Comparison of ENCODE assay signal across 7 cellular contexts in the genomic region with DNA sequence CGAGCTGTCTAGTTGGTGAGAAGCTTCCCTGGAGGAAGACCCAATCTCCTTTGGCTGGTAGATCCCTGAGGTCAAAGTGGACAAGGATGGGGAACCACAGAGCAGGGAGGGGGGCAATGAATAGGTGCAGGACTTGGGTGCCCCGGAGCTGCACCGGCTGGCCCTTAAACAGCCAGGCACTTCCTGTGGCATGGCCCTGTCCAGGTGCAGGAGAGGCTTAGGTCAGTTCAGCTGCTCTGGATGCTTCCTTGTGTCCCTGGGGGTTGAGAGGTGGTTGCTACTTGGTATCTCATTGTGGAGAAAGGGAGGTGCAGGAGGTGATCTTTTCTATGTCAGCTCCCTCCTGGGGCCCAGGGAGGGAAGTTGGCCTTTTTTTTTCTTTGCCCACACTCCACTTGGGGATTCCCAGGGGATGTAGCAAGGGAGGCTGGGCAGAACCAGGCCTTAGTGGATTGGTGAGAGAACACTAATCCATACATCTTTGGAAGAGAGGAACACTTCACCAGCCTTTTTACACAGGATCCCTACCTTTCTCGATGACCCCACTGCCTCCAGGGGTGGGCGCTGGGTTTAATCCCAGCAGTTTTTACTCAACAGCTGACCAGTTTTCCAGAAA. TPM values are rescaled to one million over a fixed set of nuclear protein-coding genes. Genes with fewer than 3 reads are reported as not detected.
DNase-seq lines count a peak whose midpoint lies in the region; ATAC-seq lines count a peak whose summit lies in the region.

No MANE protein-coding gene starts in this region.

- no peaks in the 10 kb centered on the region for H3K9me3 Mint-ChIP-seq in activated T-helper 2 cell treated with anti-CD3 and anti-CD28 coated beads, Interferon-gamma antibody, Interleukin-2, Interleukin-4, amounts not matched to agents 10 μg/mL and 5 μg/mL and 100 μg/mL, durations not matched to agents 14 hours and 24 hours and 36 hours
- H3K9me3 Mint-ChIP-seq in naive thymus-derived CD4-positive, alpha-beta T cell: no peaks in the 10 kb centered on the region

- no peaks in the 10 kb centered on the region for H3K27me3 ChIP-seq in naive thymus-derived CD4-positive, alpha-beta T cell (ENCODE audit: control insufficient read depth in 2 of 2, insufficient read depth in 2 of 2, low read length in 2 of 2)

- H3K27ac ChIP-seq in naive thymus-derived CD4-positive, alpha-beta T cell (ENCODE audit: low read depth, low read length): peak overlapping the region; percentile 79

- POLR2A ChIA-PET in naive thymus-derived CD4-positive, alpha-beta T cell (lab: Charles Lee): interaction anchor here (0.7 to 1.2 kb wide), 2 partner anchors 56 to 477 kb away, joined by 4 to 8 read pairs; a partner anchor contains a TSS

- no peaks in the 10 kb centered on the region for H3K27me3 Mint-ChIP-seq in activated T-helper 2 cell treated with anti-CD3 and anti-CD28 coated beads, Interferon-gamma antibody, Interleukin-2, Interleukin-4, amounts not matched to agents 10 μg/mL and 5 μg/mL and 100 μg/mL, durations not matched to agents 14 hours and 24 hours and 36 hours (ENCODE audit: low read depth)
- H3K27me3 Mint-ChIP-seq in naive thymus-derived CD4-positive, alpha-beta T cell: no peaks in the 10 kb centered on the region

- ATAC-seq in naive thymus-derived CD4-positive, alpha-beta T cell: no peak
- ATAC-seq in GM21529 (IDR thresholded peaks at IDR 0.05; ENCODE audit: unreplicated experiment) (no peak), GM21723 (IDR thresholded peaks at IDR 0.05; ENCODE audit: unreplicated experiment) (no peak)

- peaks cover 7 to 10% of the 10 kb centered on the region in 2 donors for H3K4me1 ChIP-seq in naive thymus-derived CD4-positive, alpha-beta T cell (ENCODE audit: control insufficient read depth in 2 of 2, insufficient read depth in 2 of 2, low read length in 2 of 2)

- CTCF ChIA-PET in naive thymus-derived CD4-positive, alpha-beta T cell (lab: Charles Lee): interaction anchor here (0.6 kb wide), 1 partner anchor 42 kb away, joined by 3 read pairs; no protein-coding TSS in a partner anchor

- peak overlapping the region; percentile 85 for H3K4me3 Mint-ChIP-seq in activated T-helper 2 cell treated with anti-CD3 and anti-CD28 coated beads, Interferon-gamma antibody, Interleukin-2, Interleukin-4, amounts not matched to agents 10 μg/mL and 5 μg/mL and 100 μg/mL, durations not matched to agents 14 hours and 24 hours and 36 hours (ENCODE audit: low read depth)
- H3K4me3 Mint-ChIP-seq in naive thymus-derived CD4-positive, alpha-beta T cell: peak overlapping the region; percentile 82 to 90 (median 88)

- DNase-seq in DMS53 (lab: John Stamatoyannopoulos, UW) (peak; percentile 75), HT1080 (ENCODE audit: low read depth) (peak; percentile 15), NCI-H345 (lab: John Stamatoyannopoulos, UW) (no peak)
- no peak for DNase-seq in activated T-helper 2 cell treated with anti-CD3 and anti-CD28 coated beads, Interferon-gamma antibody, Interleukin-2, Interleukin-4, amounts not matched to agents 10 μg/mL and 5 μg/mL and 100 μg/mL, durations not matched to agents 14 hours and 24 hours and 36 hours (ENCODE audit: low spot score)
- peak in 1 of 9 donors; percentile 24 for DNase-seq in naive thymus-derived CD4-positive, alpha-beta T cell

- peak overlapping the region; percentile 19 for H3K27ac Mint-ChIP-seq in activated T-helper 2 cell treated with anti-CD3 and anti-CD28 coated beads, Interferon-gamma antibody, Interleukin-2, Interleukin-4, amounts not matched to agents 10 μg/mL and 5 μg/mL and 100 μg/mL, durations not matched to agents 14 hours and 24 hours and 36 hours
- H3K27ac Mint-ChIP-seq in naive thymus-derived CD4-positive, alpha-beta T cell: peak overlapping the region in 6 of 9 donors; percentile 32 to 87 (median 63)

- peaks cover 0 to 36% (median 3%) of the 10 kb centered on the region in 3 experiments for H3K36me3 ChIP-seq in naive thymus-derived CD4-positive, alpha-beta T cell (ENCODE audit: control insufficient read depth in 2 of 3, insufficient read depth in 3 of 3, low read length in 3 of 3)

- peaks cover 36% of the 10 kb centered on the region for H3K4me1 Mint-ChIP-seq in activated T-helper 2 cell treated with anti-CD3 and anti-CD28 coated beads, Interferon-gamma antibody, Interleukin-2, Interleukin-4, amounts not matched to agents 10 μg/mL and 5 μg/mL and 100 μg/mL, durations not matched to agents 14 hours and 24 hours and 36 hours (ENCODE audit: low read depth)
- H3K4me1 Mint-ChIP-seq in naive thymus-derived CD4-positive, alpha-beta T cell: peaks cover 7 to 40% (median 27%) of the 10 kb centered on the region in 7 donors

- peaks cover 46% of the 10 kb centered on the region for H3K36me3 Mint-ChIP-seq in activated T-helper 2 cell treated with anti-CD3 and anti-CD28 coated beads, Interferon-gamma antibody, Interleukin-2, Interleukin-4, amounts not matched to agents 10 μg/mL and 5 μg/mL and 100 μg/mL, durations not matched to agents 14 hours and 24 hours and 36 hours (ENCODE audit: low read depth)
- peaks cover 0 to 20% (median 9%) of the 10 kb centered on the region in 5 donors for H3K36me3 Mint-ChIP-seq in naive thymus-derived CD4-positive, alpha-beta T cell

- peak overlapping the region; percentile 92 for H3K4me3 ChIP-seq in naive thymus-derived CD4-positive, alpha-beta T cell (ENCODE audit: low read length)

- no peaks in the 10 kb centered on the region for H3K9me3 ChIP-seq in naive thymus-derived CD4-positive, alpha-beta T cell (ENCODE audit: control insufficient read depth in 2 of 3, low read length in 3 of 3)

- intact Hi-C loops in activated T-helper 2 cell treated with anti-CD3 and anti-CD28 coated beads, Interferon-gamma antibody, Interleukin-2, Interleukin-4, amounts not matched to agents 10 μg/mL and 5 μg/mL and 100 μg/mL, durations not matched to agents 14 hours and 24 hours and 36 hours (cut with micrococcal nuclease): loop anchor here (5.0 kb wide), 2 partner anchors 174 to 241 kb away; a partner anchor contains a TSS
- intact Hi-C loops in naive thymus-derived CD4-positive, alpha-beta T cell (cut with micrococcal nuclease): loop anchor here (2.0 to 10.0 kb wide), 8 partner anchors 55 to 1023 kb away; a partner anchor contains a TSS

RNA-seq across cellular contexts. Expression of a gene that starts 1.2 kb away (rescaled TPM):
- total RNA-seq in HT1080 (2014; rRNA removed; shearing (Covaris generic)): 11.6 and 14.1 TPM in 2 replicates
- 21.3 and 24.6 TPM in 2 replicates for polyA plus RNA-seq in HT1080 (2015; cell fraction: cytosol; rRNA removed)
- polyA plus RNA-seq in HT1080 (2015; cell fraction: nucleus; rRNA removed): 28.4 and 29.2 TPM in 2 replicates
- total RNA-seq in activated T-helper 2 cell treated with anti-CD3 and anti-CD28 coated beads, Interferon-gamma antibody, Interleukin-2, Interleukin-4, amounts not matched to agents 10 μg/mL and 5 μg/mL and 100 μg/mL, durations not matched to agents 14 hours and 24 hours and 36 hours: 22.0 and 26.1 TPM in 2 replicates
- 10 to 100 TPM; 22.3 to 32.9 (median 28.7) TPM for total RNA-seq in naive thymus-derived CD4-positive, alpha-beta T cell
- polyA plus RNA-seq in naive thymus-derived CD4-positive, alpha-beta T cell: 10 to 100 TPM in 1 of 2 donors, 1 to 10 TPM in 1; 7.7 to 13.4 TPM

RNA-seq across cellular contexts. Expression of a gene that starts 56.1 kb away (rescaled TPM):
- total RNA-seq in HT1080 (2014; rRNA removed; shearing (Covaris generic)): 17.2 and 19.9 TPM in 2 replicates
- 10.0 and 10.8 TPM in 2 replicates for polyA plus RNA-seq in HT1080 (2015; cell fraction: cytosol; rRNA removed)
- 22.3 and 25.2 TPM in 2 replicates for polyA plus RNA-seq in HT1080 (2015; cell fraction: nucleus; rRNA removed)
- total RNA-seq in activated T-helper 2 cell treated with anti-CD3 and anti-CD28 coated beads, Interferon-gamma antibody, Interleukin-2, Interleukin-4, amounts not matched to agents 10 μg/mL and 5 μg/mL and 100 μg/mL, durations not matched to agents 14 hours and 24 hours and 36 hours: 28.0 and 31.5 TPM in 2 replicates
- 10 to 100 TPM; 27.8 to 42.1 (median 38.6) TPM for total RNA-seq in naive thymus-derived CD4-positive, alpha-beta T cell
- polyA plus RNA-seq in naive thymus-derived CD4-positive, alpha-beta T cell: 1 to 10 TPM; 4.9 to 9.7 TPM

Comparison
In these comparisons a context has a peak if more than half of its experiments do, and no peak if none do; other contexts are left out.
1. DNase-seq: peak in DMS53 (single experiment) and HT1080 (single experiment); none in activated T-helper 2 cell treated with anti-CD3 and anti-CD28 coated beads, Interferon-gamma antibody, Interleukin-2, Interleukin-4, amounts not matched to agents 10 μg/mL and 5 μg/mL and 100 μg/mL, durations not matched to agents 14 hours and 24 hours and 36 hours (single experiment) and NCI-H345 (single experiment).